1 cellular context compared by ENCODE assay signal in the genomic region with DNA sequence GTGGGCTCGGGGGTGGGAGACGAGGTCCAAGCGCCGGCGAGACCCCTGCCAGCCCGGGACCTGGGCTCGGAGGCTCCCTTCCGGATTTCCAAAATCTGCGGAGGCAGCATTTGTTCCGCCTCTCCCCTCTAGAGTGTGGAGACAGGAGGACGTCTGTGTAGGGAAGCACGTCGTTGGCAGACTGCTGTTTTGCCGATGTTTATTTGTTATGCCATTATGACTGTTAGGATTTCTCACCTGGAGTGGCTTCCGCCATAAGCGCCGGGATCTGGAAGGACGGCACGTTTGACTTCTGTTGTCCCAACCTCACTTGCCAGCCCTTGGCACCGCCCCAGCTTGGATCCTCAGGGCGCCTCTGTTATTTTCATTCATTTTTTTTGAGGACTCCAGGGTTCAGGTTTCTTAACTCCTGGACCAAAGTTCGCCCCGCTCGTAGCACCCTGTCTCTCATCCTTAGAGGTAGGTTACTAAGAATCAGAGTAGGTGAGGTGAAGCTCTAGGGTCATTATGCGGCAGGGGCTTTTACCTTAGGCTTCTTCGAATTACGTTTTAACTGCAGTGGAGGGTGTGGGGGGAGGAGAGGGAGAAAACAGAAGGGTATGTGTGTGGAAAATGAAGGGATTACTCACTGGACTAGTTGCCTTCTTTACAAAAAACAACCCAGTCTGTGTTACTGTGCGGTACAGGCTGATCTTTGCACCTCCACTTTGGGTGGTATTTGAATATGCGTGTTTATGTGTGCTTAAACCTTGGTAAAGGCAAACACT.
TF ChIP-seq lines count a peak whose summit lies in the region.

No MANE protein-coding gene starts in this region.

TF ChIP-seq in HepG2, 621 proteins besides CTCF, POLR2A, EP300 and RAD21 (continued from another document and continues in another):
- TF ChIP-seq, protein P1, sequence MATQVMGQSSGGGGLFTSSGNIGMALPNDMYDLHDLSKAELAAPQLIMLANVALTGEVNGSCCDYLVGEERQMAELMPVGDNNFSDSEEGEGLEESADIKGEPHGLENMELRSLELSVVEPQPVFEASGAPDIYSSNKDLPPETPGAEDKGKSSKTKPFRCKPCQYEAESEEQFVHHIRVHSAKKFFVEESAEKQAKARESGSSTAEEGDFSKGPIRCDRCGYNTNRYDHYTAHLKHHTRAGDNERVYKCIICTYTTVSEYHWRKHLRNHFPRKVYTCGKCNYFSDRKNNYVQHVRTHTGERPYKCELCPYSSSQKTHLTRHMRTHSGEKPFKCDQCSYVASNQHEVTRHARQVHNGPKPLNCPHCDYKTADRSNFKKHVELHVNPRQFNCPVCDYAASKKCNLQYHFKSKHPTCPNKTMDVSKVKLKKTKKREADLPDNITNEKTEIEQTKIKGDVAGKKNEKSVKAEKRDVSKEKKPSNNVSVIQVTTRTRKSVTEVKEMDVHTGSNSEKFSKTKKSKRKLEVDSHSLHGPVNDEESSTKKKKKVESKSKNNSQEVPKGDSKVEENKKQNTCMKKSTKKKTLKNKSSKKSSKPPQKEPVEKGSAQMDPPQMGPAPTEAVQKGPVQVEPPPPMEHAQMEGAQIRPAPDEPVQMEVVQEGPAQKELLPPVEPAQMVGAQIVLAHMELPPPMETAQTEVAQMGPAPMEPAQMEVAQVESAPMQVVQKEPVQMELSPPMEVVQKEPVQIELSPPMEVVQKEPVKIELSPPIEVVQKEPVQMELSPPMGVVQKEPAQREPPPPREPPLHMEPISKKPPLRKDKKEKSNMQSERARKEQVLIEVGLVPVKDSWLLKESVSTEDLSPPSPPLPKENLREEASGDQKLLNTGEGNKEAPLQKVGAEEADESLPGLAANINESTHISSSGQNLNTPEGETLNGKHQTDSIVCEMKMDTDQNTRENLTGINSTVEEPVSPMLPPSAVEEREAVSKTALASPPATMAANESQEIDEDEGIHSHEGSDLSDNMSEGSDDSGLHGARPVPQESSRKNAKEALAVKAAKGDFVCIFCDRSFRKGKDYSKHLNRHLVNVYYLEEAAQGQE (IDR thresholded peaks at IDR 0.05; ENCODE audit: borderline replicate concordance in 1 of 2, low read depth in 1 of 2, low read length in 2 of 2) = no peak
- TF ChIP-seq SOX5 (CRISPR knock-in tag; IDR thresholded peaks at IDR 0.05; ENCODE audit: borderline replicate concordance) = peak; percentile 3; the same call in 1 of the 2 replicates
- TF ChIP-seq, protein P2, sequence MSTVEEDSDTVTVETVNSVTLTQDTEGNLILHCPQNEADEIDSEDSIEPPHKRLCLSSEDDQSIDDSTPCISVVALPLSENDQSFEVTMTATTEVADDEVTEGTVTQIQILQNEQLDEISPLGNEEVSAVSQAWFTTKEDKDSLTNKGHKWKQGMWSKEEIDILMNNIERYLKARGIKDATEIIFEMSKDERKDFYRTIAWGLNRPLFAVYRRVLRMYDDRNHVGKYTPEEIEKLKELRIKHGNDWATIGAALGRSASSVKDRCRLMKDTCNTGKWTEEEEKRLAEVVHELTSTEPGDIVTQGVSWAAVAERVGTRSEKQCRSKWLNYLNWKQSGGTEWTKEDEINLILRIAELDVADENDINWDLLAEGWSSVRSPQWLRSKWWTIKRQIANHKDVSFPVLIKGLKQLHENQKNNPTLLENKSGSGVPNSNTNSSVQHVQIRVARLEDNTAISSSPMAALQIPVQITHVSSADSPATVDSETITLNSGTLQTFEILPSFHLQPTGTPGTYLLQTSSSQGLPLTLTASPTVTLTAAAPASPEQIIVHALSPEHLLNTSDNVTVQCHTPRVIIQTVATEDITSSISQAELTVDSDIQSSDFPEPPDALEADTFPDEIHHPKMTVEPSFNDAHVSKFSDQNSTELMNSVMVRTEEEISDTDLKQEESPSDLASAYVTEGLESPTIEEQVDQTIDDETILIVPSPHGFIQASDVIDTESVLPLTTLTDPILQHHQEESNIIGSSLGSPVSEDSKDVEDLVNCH (CRISPR knock-in tag; IDR thresholded peaks at IDR 0.05) = no peak
- TF ChIP-seq, protein P3, sequence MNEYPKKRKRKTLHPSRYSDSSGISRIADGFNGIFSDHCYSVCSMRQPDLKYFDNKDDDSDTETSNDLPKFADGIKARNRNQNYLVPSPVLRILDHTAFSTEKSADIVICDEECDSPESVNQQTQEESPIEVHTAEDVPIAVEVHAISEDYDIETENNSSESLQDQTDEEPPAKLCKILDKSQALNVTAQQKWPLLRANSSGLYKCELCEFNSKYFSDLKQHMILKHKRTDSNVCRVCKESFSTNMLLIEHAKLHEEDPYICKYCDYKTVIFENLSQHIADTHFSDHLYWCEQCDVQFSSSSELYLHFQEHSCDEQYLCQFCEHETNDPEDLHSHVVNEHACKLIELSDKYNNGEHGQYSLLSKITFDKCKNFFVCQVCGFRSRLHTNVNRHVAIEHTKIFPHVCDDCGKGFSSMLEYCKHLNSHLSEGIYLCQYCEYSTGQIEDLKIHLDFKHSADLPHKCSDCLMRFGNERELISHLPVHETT (CRISPR knock-in tag; conservative IDR thresholded peaks at IDR 0.05) = no peak; the same call in 1 of the 2 replicates
- TF ChIP-seq, protein P4, sequence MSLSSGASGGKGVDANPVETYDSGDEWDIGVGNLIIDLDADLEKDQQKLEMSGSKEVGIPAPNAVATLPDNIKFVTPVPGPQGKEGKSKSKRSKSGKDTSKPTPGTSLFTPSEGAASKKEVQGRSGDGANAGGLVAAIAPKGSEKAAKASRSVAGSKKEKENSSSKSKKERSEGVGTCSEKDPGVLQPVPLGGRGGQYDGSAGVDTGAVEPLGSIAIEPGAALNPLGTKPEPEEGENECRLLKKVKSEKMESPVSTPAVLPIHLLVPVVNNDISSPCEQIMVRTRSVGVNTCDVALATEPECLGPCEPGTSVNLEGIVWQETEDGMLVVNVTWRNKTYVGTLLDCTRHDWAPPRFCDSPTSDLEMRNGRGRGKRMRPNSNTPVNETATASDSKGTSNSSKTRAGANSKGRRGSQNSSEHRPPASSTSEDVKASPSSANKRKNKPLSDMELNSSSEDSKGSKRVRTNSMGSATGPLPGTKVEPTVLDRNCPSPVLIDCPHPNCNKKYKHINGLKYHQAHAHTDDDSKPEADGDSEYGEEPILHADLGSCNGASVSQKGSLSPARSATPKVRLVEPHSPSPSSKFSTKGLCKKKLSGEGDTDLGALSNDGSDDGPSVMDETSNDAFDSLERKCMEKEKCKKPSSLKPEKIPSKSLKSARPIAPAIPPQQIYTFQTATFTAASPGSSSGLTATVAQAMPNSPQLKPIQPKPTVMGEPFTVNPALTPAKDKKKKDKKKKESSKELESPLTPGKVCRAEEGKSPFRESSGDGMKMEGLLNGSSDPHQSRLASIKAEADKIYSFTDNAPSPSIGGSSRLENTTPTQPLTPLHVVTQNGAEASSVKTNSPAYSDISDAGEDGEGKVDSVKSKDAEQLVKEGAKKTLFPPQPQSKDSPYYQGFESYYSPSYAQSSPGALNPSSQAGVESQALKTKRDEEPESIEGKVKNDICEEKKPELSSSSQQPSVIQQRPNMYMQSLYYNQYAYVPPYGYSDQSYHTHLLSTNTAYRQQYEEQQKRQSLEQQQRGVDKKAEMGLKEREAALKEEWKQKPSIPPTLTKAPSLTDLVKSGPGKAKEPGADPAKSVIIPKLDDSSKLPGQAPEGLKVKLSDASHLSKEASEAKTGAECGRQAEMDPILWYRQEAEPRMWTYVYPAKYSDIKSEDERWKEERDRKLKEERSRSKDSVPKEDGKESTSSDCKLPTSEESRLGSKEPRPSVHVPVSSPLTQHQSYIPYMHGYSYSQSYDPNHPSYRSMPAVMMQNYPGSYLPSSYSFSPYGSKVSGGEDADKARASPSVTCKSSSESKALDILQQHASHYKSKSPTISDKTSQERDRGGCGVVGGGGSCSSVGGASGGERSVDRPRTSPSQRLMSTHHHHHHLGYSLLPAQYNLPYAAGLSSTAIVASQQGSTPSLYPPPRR (CRISPR knock-in tag; IDR thresholded peaks at IDR 0.05; ENCODE audit: borderline replicate concordance) = no peak
- no peak for TF ChIP-seq KLF11 (CRISPR knock-in tag; IDR thresholded peaks at IDR 0.05)
- TF ChIP-seq ZNF678 (CRISPR knock-in tag; IDR thresholded peaks at IDR 0.05) = no peak
- no peak for TF ChIP-seq ZNF143 (CRISPR knock-in tag; IDR thresholded peaks at IDR 0.05)
- TF ChIP-seq ZNF224 (CRISPR knock-in tag; IDR thresholded peaks at IDR 0.05) = no peak
- TF ChIP-seq, protein P5, sequence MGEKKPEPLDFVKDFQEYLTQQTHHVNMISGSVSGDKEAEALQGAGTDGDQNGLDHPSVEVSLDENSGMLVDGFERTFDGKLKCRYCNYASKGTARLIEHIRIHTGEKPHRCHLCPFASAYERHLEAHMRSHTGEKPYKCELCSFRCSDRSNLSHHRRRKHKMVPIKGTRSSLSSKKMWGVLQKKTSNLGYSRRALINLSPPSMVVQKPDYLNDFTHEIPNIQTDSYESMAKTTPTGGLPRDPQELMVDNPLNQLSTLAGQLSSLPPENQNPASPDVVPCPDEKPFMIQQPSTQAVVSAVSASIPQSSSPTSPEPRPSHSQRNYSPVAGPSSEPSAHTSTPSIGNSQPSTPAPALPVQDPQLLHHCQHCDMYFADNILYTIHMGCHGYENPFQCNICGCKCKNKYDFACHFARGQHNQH (CRISPR knock-in tag; IDR thresholded peaks at IDR 0.05) = no peak
- TF ChIP-seq HOXA9 (CRISPR knock-in tag; IDR thresholded peaks at IDR 0.05; ENCODE audit: borderline replicate concordance) = no peak
- TF ChIP-seq RXRB (CRISPR knock-in tag; IDR thresholded peaks at IDR 0.05; ENCODE audit: borderline replicate concordance) = no peak
- 0 out of 2 replicates have a peak, but pooled peaks have one; percentile 29 for TF ChIP-seq ZNF564 (CRISPR knock-in tag; IDR thresholded peaks at IDR 0.05)
- TF ChIP-seq, protein P6, sequence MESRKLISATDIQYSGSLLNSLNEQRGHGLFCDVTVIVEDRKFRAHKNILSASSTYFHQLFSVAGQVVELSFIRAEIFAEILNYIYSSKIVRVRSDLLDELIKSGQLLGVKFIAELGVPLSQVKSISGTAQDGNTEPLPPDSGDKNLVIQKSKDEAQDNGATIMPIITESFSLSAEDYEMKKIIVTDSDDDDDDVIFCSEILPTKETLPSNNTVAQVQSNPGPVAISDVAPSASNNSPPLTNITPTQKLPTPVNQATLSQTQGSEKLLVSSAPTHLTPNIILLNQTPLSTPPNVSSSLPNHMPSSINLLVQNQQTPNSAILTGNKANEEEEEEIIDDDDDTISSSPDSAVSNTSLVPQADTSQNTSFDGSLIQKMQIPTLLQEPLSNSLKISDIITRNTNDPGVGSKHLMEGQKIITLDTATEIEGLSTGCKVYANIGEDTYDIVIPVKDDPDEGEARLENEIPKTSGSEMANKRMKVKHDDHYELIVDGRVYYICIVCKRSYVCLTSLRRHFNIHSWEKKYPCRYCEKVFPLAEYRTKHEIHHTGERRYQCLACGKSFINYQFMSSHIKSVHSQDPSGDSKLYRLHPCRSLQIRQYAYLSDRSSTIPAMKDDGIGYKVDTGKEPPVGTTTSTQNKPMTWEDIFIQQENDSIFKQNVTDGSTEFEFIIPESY (CRISPR knock-in tag; IDR thresholded peaks at IDR 0.05) = no peak
- no peak; the same call in 1 of the 2 replicates for TF ChIP-seq REXO4 (CRISPR knock-in tag; IDR thresholded peaks at IDR 0.05; ENCODE audit: borderline replicate concordance)
- no peak for TF ChIP-seq DNMT3B (CRISPR knock-in tag; conservative IDR thresholded peaks at IDR 0.05)
- no peak for TF ChIP-seq ZNF260 (CRISPR knock-in tag; IDR thresholded peaks at IDR 0.05; ENCODE audit: borderline replicate concordance, low read depth)
- no peak for TF ChIP-seq NFE2L2 (IDR thresholded peaks at IDR 0.05; ENCODE audit: low read length)
- TF ChIP-seq, protein P7, sequence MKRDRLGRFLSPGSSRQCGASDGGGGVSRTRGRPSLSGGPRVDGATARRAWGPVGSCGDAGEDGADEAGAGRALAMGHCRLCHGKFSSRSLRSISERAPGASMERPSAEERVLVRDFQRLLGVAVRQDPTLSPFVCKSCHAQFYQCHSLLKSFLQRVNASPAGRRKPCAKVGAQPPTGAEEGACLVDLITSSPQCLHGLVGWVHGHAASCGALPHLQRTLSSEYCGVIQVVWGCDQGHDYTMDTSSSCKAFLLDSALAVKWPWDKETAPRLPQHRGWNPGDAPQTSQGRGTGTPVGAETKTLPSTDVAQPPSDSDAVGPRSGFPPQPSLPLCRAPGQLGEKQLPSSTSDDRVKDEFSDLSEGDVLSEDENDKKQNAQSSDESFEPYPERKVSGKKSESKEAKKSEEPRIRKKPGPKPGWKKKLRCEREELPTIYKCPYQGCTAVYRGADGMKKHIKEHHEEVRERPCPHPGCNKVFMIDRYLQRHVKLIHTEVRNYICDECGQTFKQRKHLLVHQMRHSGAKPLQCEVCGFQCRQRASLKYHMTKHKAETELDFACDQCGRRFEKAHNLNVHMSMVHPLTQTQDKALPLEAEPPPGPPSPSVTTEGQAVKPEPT (CRISPR knock-in tag; IDR thresholded peaks at IDR 0.05; ENCODE audit: low read depth) = no peak
- TF ChIP-seq RAD51 (IDR thresholded peaks at IDR 0.05; ENCODE audit: borderline replicate concordance) = no peak
- TF ChIP-seq ZNF577 (CRISPR knock-in tag; IDR thresholded peaks at IDR 0.05; ENCODE audit: borderline replicate concordance, low read depth) = no peak
- TF ChIP-seq, protein P8, sequence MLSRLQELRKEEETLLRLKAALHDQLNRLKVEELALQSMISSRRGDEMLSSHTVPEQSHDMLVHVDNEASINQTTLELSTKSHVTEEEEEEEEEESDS (CRISPR knock-in tag; IDR thresholded peaks at IDR 0.05; ENCODE audit: borderline replicate concordance) = no peak
- no peak for TF ChIP-seq ZNF652 (CRISPR knock-in tag; IDR thresholded peaks at IDR 0.05; ENCODE audit: borderline replicate concordance, low read depth)
- TF ChIP-seq MIER3 (CRISPR knock-in tag; IDR thresholded peaks at IDR 0.05; ENCODE audit: borderline replicate concordance) = no peak
- no peak for TF ChIP-seq ZKSCAN1 (IDR thresholded peaks at IDR 0.05; ENCODE audit: low read length)
- no peak for TF ChIP-seq SOX6 (IDR thresholded peaks at IDR 0.05)
- TF ChIP-seq SOX6 (CRISPR knock-in tag; IDR thresholded peaks at IDR 0.05) = peak; percentile 28; the same call in 1 of the 2 replicates
- TF ChIP-seq, protein P9, sequence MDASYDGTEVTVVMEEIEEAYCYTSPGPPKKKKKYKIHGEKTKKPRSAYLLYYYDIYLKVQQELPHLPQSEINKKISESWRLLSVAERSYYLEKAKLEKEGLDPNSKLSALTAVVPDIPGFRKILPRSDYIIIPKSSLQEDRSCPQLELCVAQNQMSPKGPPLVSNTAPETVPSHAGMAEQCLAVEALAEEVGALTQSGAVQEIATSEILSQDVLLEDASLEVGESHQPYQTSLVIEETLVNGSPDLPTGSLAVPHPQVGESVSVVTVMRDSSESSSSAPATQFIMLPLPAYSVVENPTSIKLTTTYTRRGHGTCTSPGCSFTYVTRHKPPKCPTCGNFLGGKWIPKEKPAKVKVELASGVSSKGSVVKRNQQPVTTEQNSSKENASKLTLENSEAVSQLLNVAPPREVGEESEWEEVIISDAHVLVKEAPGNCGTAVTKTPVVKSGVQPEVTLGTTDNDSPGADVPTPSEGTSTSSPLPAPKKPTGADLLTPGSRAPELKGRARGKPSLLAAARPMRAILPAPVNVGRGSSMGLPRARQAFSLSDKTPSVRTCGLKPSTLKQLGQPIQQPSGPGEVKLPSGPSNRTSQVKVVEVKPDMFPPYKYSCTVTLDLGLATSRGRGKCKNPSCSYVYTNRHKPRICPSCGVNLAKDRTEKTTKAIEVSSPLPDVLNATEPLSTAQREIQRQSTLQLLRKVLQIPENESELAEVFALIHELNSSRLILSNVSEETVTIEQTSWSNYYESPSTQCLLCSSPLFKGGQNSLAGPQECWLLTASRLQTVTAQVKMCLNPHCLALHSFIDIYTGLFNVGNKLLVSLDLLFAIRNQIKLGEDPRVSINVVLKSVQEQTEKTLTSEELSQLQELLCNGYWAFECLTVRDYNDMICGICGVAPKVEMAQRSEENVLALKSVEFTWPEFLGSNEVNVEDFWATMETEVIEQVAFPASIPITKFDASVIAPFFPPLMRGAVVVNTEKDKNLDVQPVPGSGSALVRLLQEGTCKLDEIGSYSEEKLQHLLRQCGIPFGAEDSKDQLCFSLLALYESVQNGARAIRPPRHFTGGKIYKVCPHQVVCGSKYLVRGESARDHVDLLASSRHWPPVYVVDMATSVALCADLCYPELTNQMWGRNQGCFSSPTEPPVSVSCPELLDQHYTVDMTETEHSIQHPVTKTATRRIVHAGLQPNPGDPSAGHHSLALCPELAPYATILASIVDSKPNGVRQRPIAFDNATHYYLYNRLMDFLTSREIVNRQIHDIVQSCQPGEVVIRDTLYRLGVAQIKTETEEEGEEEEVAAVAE (CRISPR knock-in tag; IDR thresholded peaks at IDR 0.05; ENCODE audit: borderline replicate concordance) = no peak
- TF ChIP-seq HMG20A (CRISPR knock-in tag; IDR thresholded peaks at IDR 0.05; ENCODE audit: borderline replicate concordance) = no peak; the same call in none of the 2 replicates
